In genomic region chrX:46618947-46619346, GRCh38 we compare ENCODE assay signal across 22 cellular contexts. TPM values are rescaled to one million over a fixed set of nuclear protein-coding genes. Genes with fewer than 3 reads are reported as not detected.
DNase-seq lines count a peak whose midpoint lies in the region; ATAC-seq, FAIRE-seq and TF ChIP-seq lines count a peak whose summit lies in the region.
"Had no signal": no experiment of that assay in that cellular context is flagged by ENCODE, and none has a peak within 500 bp of the region (broad histone marks: within the 10 kb centered on the region; RNA-seq: fewer than 3 reads in every experiment).

No MANE protein-coding gene starts in this region.

- intact Hi-C loops in activated CD4-positive, alpha-beta T cell treated with anti-CD3 and anti-CD28 coated beads, Interleukin-2, amount 10 ng/mL, durations not matched to agents 24 days and 14 days (cut with micrococcal nuclease): no loop called here

- H3K27me3 ChIP-seq in astrocyte (ENCODE audit: insufficient read depth, low read length): no peaks in the 10 kb centered on the region
- H3K27me3 ChIP-seq: BLaER1 treated with 17β-estradiol and CSF1 and Interleukin-3, amounts not matched to agents 10 nM and 100 nM had no signal

- no peak overlapping the region for H3K4me3 Mint-ChIP-seq in activated CD4-positive, alpha-beta T cell treated with anti-CD3 and anti-CD28 coated beads, Interleukin-2, amount 10 ng/mL, durations not matched to agents 24 days and 14 days
- H3K4me3 Mint-ChIP-seq in astrocyte (ENCODE audit: unreplicated experiment): no peak overlapping the region
- H3K4me3 Mint-ChIP-seq: B cell; CD4-positive, alpha-beta T cell; CD8-positive, alpha-beta T cell had no signal

- no peak overlapping the region for H3K27ac ChIP-seq in astrocyte (ENCODE audit: low read depth, low read length)
- H3K27ac ChIP-seq: 22Rv1; A549; BLaER1 treated with 17β-estradiol and CSF1 and Interleukin-3, amounts not matched to agents 10 nM and 100 nM; C4-2B had no signal

- H3K27ac Mint-ChIP-seq in activated CD4-positive, alpha-beta T cell treated with anti-CD3 and anti-CD28 coated beads, Interleukin-2, amount 10 ng/mL, durations not matched to agents 24 days and 14 days: peak overlapping the region; percentile 53
- no peak overlapping the region for H3K27ac Mint-ChIP-seq in astrocyte (ENCODE audit: unreplicated experiment)
- H3K27ac Mint-ChIP-seq: B cell; CD4-positive, alpha-beta T cell; CD8-positive, alpha-beta T cell had no signal

- H3K79me2 ChIP-seq in astrocyte (ENCODE audit: insufficient read depth, low read length): no peaks in the 10 kb centered on the region

- H3K4me1 ChIP-seq in astrocyte (ENCODE audit: insufficient read depth, low read length): no peaks in the 10 kb centered on the region
- H3K4me1 ChIP-seq: Caco-2 had no signal

- no peak overlapping the region for H3K4me3 ChIP-seq in astrocyte (ENCODE audit: insufficient read depth, low read depth, low read length)
- H3K4me3 ChIP-seq: A549; BLaER1 treated with 17β-estradiol and CSF1 and Interleukin-3, amounts not matched to agents 10 nM and 100 nM had no signal

- no peaks in the 10 kb centered on the region for H4K20me1 ChIP-seq in astrocyte (ENCODE audit: insufficient read depth, low read length)
- H4K20me1 ChIP-seq: BLaER1 treated with 17β-estradiol and CSF1 and Interleukin-3, amounts not matched to agents 10 nM and 100 nM had no signal

- ATAC-seq in HG02840 (IDR thresholded peaks at IDR 0.05; ENCODE audit: low FRiP score, unreplicated experiment) (no peak), GM18870 (IDR thresholded peaks at IDR 0.05; ENCODE audit: unreplicated experiment) (no peak)
- ATAC-seq: A549; CD8-positive, alpha-beta T cell had no signal

- H3K27me3 Mint-ChIP-seq in activated CD4-positive, alpha-beta T cell treated with anti-CD3 and anti-CD28 coated beads, Interleukin-2, amount 10 ng/mL, durations not matched to agents 24 days and 14 days: no peaks in the 10 kb centered on the region
- H3K27me3 Mint-ChIP-seq in astrocyte (ENCODE audit: low read depth, unreplicated experiment): no peaks in the 10 kb centered on the region
- H3K27me3 Mint-ChIP-seq: B cell had no signal

- no peak overlapping the region for H3K4me2 ChIP-seq in astrocyte (ENCODE audit: low read length)
- H3K4me2 ChIP-seq: A549; BLaER1 treated with 17β-estradiol and CSF1 and Interleukin-3, amounts not matched to agents 10 nM and 100 nM had no signal

- no peaks in the 10 kb centered on the region for H3K9me3 Mint-ChIP-seq in activated CD4-positive, alpha-beta T cell treated with anti-CD3 and anti-CD28 coated beads, Interleukin-2, amount 10 ng/mL, durations not matched to agents 24 days and 14 days
- no peaks in the 10 kb centered on the region for H3K9me3 Mint-ChIP-seq in astrocyte (ENCODE audit: unreplicated experiment)

- no peak overlapping the region for H2AFZ ChIP-seq in astrocyte (ENCODE audit: low read depth, low read length)

- no peak for DNase-seq in activated CD4-positive, alpha-beta T cell treated with anti-CD3 and anti-CD28 coated beads, Interleukin-2, amount 10 ng/mL, durations not matched to agents 24 days and 14 days
- no peak for DNase-seq in activated CD4-positive, alpha-beta T cell treated with anti-CD3 and anti-CD28 coated beads for 48 hours
- DNase-seq in astrocyte (ENCODE audit: low read depth): no peak
- DNase-seq: AML-193; Caco-2; Calu3; CD4-positive, alpha-beta T cell; CD8-positive, alpha-beta T cell; DMS79 treated with DMSO at 0.1 percent for 48 hours; GF-D8 had no signal

- H3K9me3 ChIP-seq in astrocyte (ENCODE audit: insufficient read depth, low read depth, low read length): no peaks in the 10 kb centered on the region
- H3K9me3 ChIP-seq: Caco-2 had no signal

- no peaks in the 10 kb centered on the region for H3K36me3 ChIP-seq in astrocyte (ENCODE audit: insufficient read depth, low read length)

- peaks cover 14% of the 10 kb centered on the region for H3K4me1 Mint-ChIP-seq in activated CD4-positive, alpha-beta T cell treated with anti-CD3 and anti-CD28 coated beads, Interleukin-2, amount 10 ng/mL, durations not matched to agents 24 days and 14 days
- H3K4me1 Mint-ChIP-seq in astrocyte (ENCODE audit: low read depth, unreplicated experiment): no peaks in the 10 kb centered on the region
- H3K4me1 Mint-ChIP-seq: B cell had no signal

- TF ChIP-seq CTCF in astrocyte (IDR thresholded peaks at IDR 0.05; ENCODE audit: insufficient read depth, low read depth, low read length): no peak

- H3K9ac ChIP-seq in astrocyte (ENCODE audit: low read length): no peak overlapping the region
- H3K9ac ChIP-seq: BLaER1 treated with 17β-estradiol and CSF1 and Interleukin-3, amounts not matched to agents 10 nM and 100 nM had no signal

- H3K36me3 Mint-ChIP-seq in activated CD4-positive, alpha-beta T cell treated with anti-CD3 and anti-CD28 coated beads, Interleukin-2, amount 10 ng/mL, durations not matched to agents 24 days and 14 days (ENCODE audit: low read depth): peaks cover 65% of the 10 kb centered on the region
- peaks cover 2% of the 10 kb centered on the region for H3K36me3 Mint-ChIP-seq in astrocyte (ENCODE audit: low read depth, unreplicated experiment)

- peak; percentile 92 for FAIRE-seq in astrocyte (lab: Jason Lieb, UNC)
- FAIRE-seq: A549, D721Med, G401.6, GM12892, GM18507, GM19239 had no signal

RNA-seq across cellular contexts. Expression of gene CHST7, which starts 45.4 kb away (rescaled TPM):
- total RNA-seq in activated CD4-positive, alpha-beta T cell treated with anti-CD3 and anti-CD28 coated beads, Interleukin-2, amount 10 ng/mL, durations not matched to agents 24 days and 14 days: 6.5 and 6.9 TPM in 2 replicates
- 13.8 and 15.4 TPM in 2 replicates for total RNA-seq in astrocyte
